Comparison of ENCODE assay signal across 8 cellular contexts in the genomic region with DNA sequence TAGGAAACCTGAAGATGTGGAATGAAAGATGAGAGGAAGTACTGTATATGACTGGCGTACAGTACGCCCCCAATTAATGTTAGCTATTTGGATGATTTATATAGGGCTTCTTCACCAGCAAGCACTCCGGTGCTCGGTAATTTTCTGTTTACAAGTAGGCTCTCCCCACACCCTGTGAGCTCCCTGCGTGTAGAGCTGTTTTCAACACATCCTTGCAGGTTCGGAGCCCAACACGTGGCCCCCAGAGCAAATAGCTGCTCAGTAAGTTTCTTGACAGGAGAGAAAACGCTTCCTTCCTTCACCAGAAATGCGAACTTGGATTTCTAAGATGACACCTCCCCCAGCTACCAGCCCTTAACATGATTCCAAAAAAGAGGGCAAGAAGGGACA. TPM values are rescaled to one million over a fixed set of nuclear protein-coding genes. Genes with fewer than 3 reads are reported as not detected.
DNase-seq lines count a peak whose midpoint lies in the region; ATAC-seq and TF ChIP-seq lines count a peak whose summit lies in the region.

No MANE protein-coding gene starts in this region.

- TSS peak; percentile 9 for BruUV-seq in mammary epithelial cell (replicated peaks; lab: Mats Ljungman, UMichigan)

- CTCF ChIA-PET in mammary epithelial cell (lab: Charles Lee; ENCODE audit: low non-redundant PET), result no interaction called here

- H3K27me3 ChIP-seq in mammary epithelial cell (ENCODE audit: insufficient read depth, low read length), result no peaks in the 10 kb centered on the region
- no peaks in the 10 kb centered on the region for H3K27me3 ChIP-seq in mononuclear cell (ENCODE audit: insufficient read depth, low read length)
- H3K27me3 ChIP-seq in vagina, result no peaks in the 10 kb centered on the region

- H3K4me2 ChIP-seq in mammary epithelial cell (ENCODE audit: insufficient read depth, low read depth, low read length), result peak overlapping the region; percentile 89

- peak overlapping the region; percentile 79 for H3K27ac ChIP-seq in mammary epithelial cell (ENCODE audit: insufficient read depth, low read depth, low read length)
- peak overlapping the region; percentile 87 for H3K27ac ChIP-seq in vagina

- 76% methylated on average over 9 of the region's 9 CpGs for WGBS in mammary epithelial cell (ENCODE audit: low coverage, missing lambda C conversion rate)

- H3K4me1 ChIP-seq in mammary epithelial cell (ENCODE audit: insufficient read depth, low read length) (peaks cover 41% of the 10 kb centered on the region), mononuclear cell (ENCODE audit: insufficient read depth, low read length) (peaks cover 57% of the 10 kb centered on the region), vagina (peaks cover 40% of the 10 kb centered on the region)

- in situ Hi-C loops in mammary epithelial cell (cut with MboI; ENCODE audit: low sequenced_read_pairs in 2 of 2), result loop anchor here in 1 of 2 donors (5.0 kb wide), 1 partner anchor 56 kb away; no protein-coding TSS in a partner anchor
- in situ Hi-C loops in GM13976 (cut with MboI; ENCODE audit: low sequenced_read_pairs, unreplicated experiment), result no loop called here

- TF ChIP-seq CTCF in mammary epithelial cell (conservative IDR thresholded peaks at IDR 0.05 in 1 of 2, IDR thresholded peaks at IDR 0.05 in 1 of 2; ENCODE audit: extremely low read depth in 1 of 2, insufficient read depth in 1 of 2, low read depth in 1 of 2, low read length in 2 of 2) (no peak), vagina (IDR thresholded peaks at IDR 0.05) (no peak), GM13976 (IDR thresholded peaks at IDR 0.05; ENCODE audit: borderline replicate concordance, control extremely low read depth, extremely low read depth, insufficient read depth, missing control alignments) (no peak)

- DNase-seq in stimulated activated naive CD4-positive, alpha-beta T cell (lab: John Stamatoyannopoulos, UW), result peak in 5 of 6 experiments; percentile 5 to 44 (median 15)
- DNase-seq in stimulated activated naive CD4-positive, alpha-beta T cell treated with Interleukin-2 at 50 U/mL for 16 hours (lab: John Stamatoyannopoulos, UW), result no peak
- DNase-seq in mammary epithelial cell, result no peak
- no peak for DNase-seq in vagina (ENCODE audit: extremely low spot score in 2 of 2)
- no peak for DNase-seq in NCI-H510A treated with DMSO at 0.1 percent for 48 hours (lab: John Stamatoyannopoulos, UW)
- DNase-seq in GM13976 (ENCODE audit: low spot score), result no peak

- TF ChIP-seq POLR2A in vagina (IDR thresholded peaks at IDR 0.05), result no peak

- intact Hi-C loops in mammary epithelial cell (cut with micrococcal nuclease), result loop anchor here (5.0 kb wide), 2 partner anchors 46 to 71 kb away; no protein-coding TSS in a partner anchor
- intact Hi-C loops in vagina (cut with DNase I), result loop anchor here (10.0 kb wide), 1 partner anchor 63 kb away; no protein-coding TSS in a partner anchor

- H3K4me3 ChIP-seq in mammary epithelial cell (replicated peaks in 1 of 3; ENCODE audit: insufficient read depth in 1 of 3, low read depth in 2 of 3, low read length in 3 of 3), result peak overlapping the region; percentile 68 to 96 (median 93)
- peak overlapping the region; percentile 51 for H3K4me3 ChIP-seq in mononuclear cell (ENCODE audit: low read length)
- peak overlapping the region; percentile 89 to 98 for H3K4me3 ChIP-seq in vagina

- H3K9me3 ChIP-seq in mammary epithelial cell (replicated peaks; ENCODE audit: insufficient read depth, low read length) (no peaks in the 10 kb centered on the region), mononuclear cell (ENCODE audit: low read depth, low read length) (no peaks in the 10 kb centered on the region), vagina (no peaks in the 10 kb centered on the region)

- no peaks in the 10 kb centered on the region for H4K20me1 ChIP-seq in mammary epithelial cell (ENCODE audit: insufficient read depth, low read length)

- dilution Hi-C loops in mammary epithelial cell (cut with HindIII; ENCODE audit: low sequenced_read_pairs), result no loop called here

- H2AFZ ChIP-seq in mammary epithelial cell (ENCODE audit: low read depth, low read length), result peak overlapping the region; percentile 95

- peak overlapping the region; percentile 67 for H3K9ac ChIP-seq in mammary epithelial cell (ENCODE audit: insufficient read depth, low read length)

- peaks cover 65% of the 10 kb centered on the region for H3K79me2 ChIP-seq in mammary epithelial cell (ENCODE audit: insufficient read depth, low read length)

- H3K36me3 ChIP-seq in mammary epithelial cell (ENCODE audit: insufficient read depth, low read length) (peaks cover 5% of the 10 kb centered on the region), vagina (peaks cover 0 to 6% of the 10 kb centered on the region in 2 donors)

- ATAC-seq in GM18907 (IDR thresholded peaks at IDR 0.05; ENCODE audit: unreplicated experiment), result no peak

RNA-seq across cellular contexts. Expression of gene RAB22A, which starts 1.2 kb away (rescaled TPM):
- 10 to 100 TPM; 24.7 to 24.8 TPM for total RNA-seq in mammary epithelial cell
- polyA plus RNA-seq in mammary epithelial cell, result 11.2 TPM
- polyA minus RNA-seq in mammary epithelial cell, result 33.2 TPM
- 11.0 TPM for total RNA-seq in mononuclear cell
- total RNA-seq in vagina, result 15.2 TPM

Comparison
In these comparisons a context has a peak if more than half of its experiments do, and no peak if none do; other contexts are left out.
1. DNase-seq: peak in stimulated activated naive CD4-positive, alpha-beta T cell (5 of 6); none in stimulated activated naive CD4-positive, alpha-beta T cell treated with Interleukin-2 at 50 U/mL for 16 hours (single experiment), mammary epithelial cell (single experiment), vagina (0 of 2), NCI-H510A treated with DMSO at 0.1 percent for 48 hours (single experiment) and GM13976 (single experiment).
2. Peak in every context shown above with its lines, with median percentiles within 50 percentile points of each other: H3K4me3 ChIP-seq.